27 cellular contexts compared by ENCODE assay signal in the genomic region with DNA sequence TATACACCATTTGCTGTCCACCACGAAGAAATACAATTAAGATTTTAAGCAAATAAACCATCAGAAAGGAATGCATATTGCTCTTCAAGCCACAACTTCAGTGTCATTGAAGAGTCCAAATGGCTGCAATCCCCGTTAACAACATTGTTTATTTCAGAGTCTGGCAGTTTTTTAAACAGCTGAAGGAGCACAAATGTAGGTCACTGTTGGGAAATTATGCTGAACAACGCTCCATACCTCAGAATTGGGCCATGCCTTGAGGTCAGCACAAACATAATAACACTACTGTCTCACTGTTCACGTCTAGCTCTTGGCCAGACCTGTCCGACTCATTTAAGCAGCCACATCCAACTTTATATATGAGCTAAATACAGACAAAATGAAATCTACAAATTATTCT.
DNase-seq lines count a peak whose midpoint lies in the region; ATAC-seq, FAIRE-seq and TF ChIP-seq lines count a peak whose summit lies in the region.
"Had no signal": no experiment of that assay in that cellular context is flagged by ENCODE, and none has a peak within 500 bp of the region (broad histone marks: within the 10 kb centered on the region; RNA-seq: fewer than 3 reads in every experiment).

No MANE protein-coding gene starts in this region.

- no peak for TF ChIP-seq POLR2A in gastroesophageal sphincter (IDR thresholded peaks at IDR 0.05)
- no peak for TF ChIP-seq POLR2A in vagina (IDR thresholded peaks at IDR 0.05)

- no peak overlapping the region for H3K27ac ChIP-seq in gastroesophageal sphincter
- H3K27ac ChIP-seq in kidney (ENCODE audit: low read depth in 2 of 2, low read length in 2 of 2): no peak overlapping the region
- no peak overlapping the region for H3K27ac ChIP-seq in vagina
- H3K27ac ChIP-seq: BLaER1 treated with 17β-estradiol and CSF1 and Interleukin-3, amounts not matched to agents 10 nM and 100 nM; GM23248 had no signal

- DNase-seq in left ventricle myocardium superior: no peak
- DNase-seq in cardiac septum (ENCODE audit: low spot score): no peak
- peak; percentile 1 to 8 for DNase-seq in cardiac fibroblast (ENCODE audit: low read depth in 2 of 2)
- DNase-seq in kidney: no peak
- no peak for DNase-seq in activated effector memory CD4-positive, alpha-beta T cell treated with anti-CD3 and anti-CD28 coated beads, Interleukin-2, amount 50 U/mL, for 16 hours
- no peak for DNase-seq in NCI-H748 treated with DMSO at 0.1 percent for 48 hours (lab: John Stamatoyannopoulos, UW)
- no peak for DNase-seq in vagina (ENCODE audit: extremely low spot score in 2 of 2)
- DNase-seq: CD4-positive, alpha-beta T cell; DMS53; GDM1; GM23248; HFFc6; IMR-90; KG1; NCI-H1048; NCI-H1417 treated with DMSO at 0.1 percent for 48 hours; NCI-H1694 treated with DMSO at 0.1 percent for 48 hours; NCI-H2081; NCI-H2227 treated with DMSO at 0.1 percent for 48 hours; NCI-H526 treated with DMSO at 0.1 percent for 48 hours; RPMI8226; SHP77 treated with DMSO at 0.1 percent for 48 hours had no signal

- ATAC-seq in left ventricle myocardium superior: peak; percentile 82
- peak; percentile 71 for ATAC-seq in gastroesophageal sphincter
- ATAC-seq: GM12878 had no signal

- H3K4me1 ChIP-seq in gastroesophageal sphincter: no peaks in the 10 kb centered on the region
- H3K4me1 ChIP-seq in kidney (ENCODE audit: control insufficient read depth in 1 of 2, insufficient read depth in 1 of 2, low read depth in 1 of 2, low read length in 2 of 2): no peaks in the 10 kb centered on the region
- no peaks in the 10 kb centered on the region for H3K4me1 ChIP-seq in vagina
- H3K4me1 ChIP-seq: BLaER1 treated with 17β-estradiol and CSF1 and Interleukin-3, amounts not matched to agents 10 nM and 100 nM; HAP-1 had no signal

- TF ChIP-seq CTCF in cardiac fibroblast (IDR thresholded peaks at IDR 0.05; ENCODE audit: low read depth, low read length): no peak
- TF ChIP-seq CTCF in gastroesophageal sphincter (IDR thresholded peaks at IDR 0.05): no peak
- TF ChIP-seq CTCF in kidney (IDR thresholded peaks at IDR 0.05; ENCODE audit: borderline replicate concordance, extremely low read depth, insufficient read depth): no peak
- no peak for TF ChIP-seq CTCF in vagina (IDR thresholded peaks at IDR 0.05)

- FAIRE-seq in kidney (lab: Jason Lieb, UNC): no peak
- FAIRE-seq: A204.1 had no signal

- WGBS in gastroesophageal sphincter (ENCODE audit: low coverage in 1 of 2), 2 donors: 6 to 14% methylated on average over 5 of the region's 5 CpGs

- H3K27me3 ChIP-seq in gastroesophageal sphincter (no peaks in the 10 kb centered on the region), vagina (no peaks in the 10 kb centered on the region)
- H3K27me3 ChIP-seq: BLaER1 treated with 17β-estradiol and CSF1 and Interleukin-3, amounts not matched to agents 10 nM and 100 nM had no signal

- H3K9me3 ChIP-seq in gastroesophageal sphincter (no peaks in the 10 kb centered on the region), kidney (ENCODE audit: control insufficient read depth in 1 of 2, low read length in 2 of 2) (no peaks in the 10 kb centered on the region), vagina (no peaks in the 10 kb centered on the region)
- H3K9me3 ChIP-seq: BLaER1 treated with 17β-estradiol and CSF1 and Interleukin-3, amounts not matched to agents 10 nM and 100 nM; HAP-1 had no signal

- H3K4me3 ChIP-seq in cardiac fibroblast (replicated peaks in 1 of 2; ENCODE audit: low read depth in 2 of 2, low read length in 2 of 2) (no peak overlapping the region), gastroesophageal sphincter (no peak overlapping the region), kidney (ENCODE audit: low read length in 2 of 2) (no peak overlapping the region), vagina (no peak overlapping the region)
- H3K4me3 ChIP-seq: BLaER1 treated with 17β-estradiol and CSF1 and Interleukin-3, amounts not matched to agents 10 nM and 100 nM; GM12878; GM23248; HAP-1 had no signal

- no peak overlapping the region for H3K9ac ChIP-seq in kidney (ENCODE audit: low read length in 2 of 2)
- H3K9ac ChIP-seq: BLaER1 treated with 17β-estradiol and CSF1 and Interleukin-3, amounts not matched to agents 10 nM and 100 nM; GM23248 had no signal

- intact Hi-C loops in left ventricle myocardium superior (cut with micrococcal nuclease): no loop called here
- intact Hi-C loops in cardiac septum (cut with DNase I): no loop called here
- intact Hi-C loops in kidney (cut with DNase I): no loop called here
- intact Hi-C loops in vagina (cut with DNase I): no loop called here

- no peaks in the 10 kb centered on the region for H3K36me3 ChIP-seq in gastroesophageal sphincter
- H3K36me3 ChIP-seq in kidney (ENCODE audit: control insufficient read depth in 1 of 2, insufficient read depth in 2 of 2, low read length in 2 of 2): no peaks in the 10 kb centered on the region
- no peaks in the 10 kb centered on the region for H3K36me3 ChIP-seq in vagina
- H3K36me3 ChIP-seq: BLaER1 treated with 17β-estradiol and CSF1 and Interleukin-3, amounts not matched to agents 10 nM and 100 nM; HAP-1 had no signal

- TF ChIP-seq EP300 in gastroesophageal sphincter (IDR thresholded peaks at IDR 0.05): no peak

Comparison
In these comparisons a context has a peak if more than half of its experiments do, and no peak if none do; other contexts are left out.
1. DNase-seq: peak in cardiac fibroblast (2 of 2); none in left ventricle myocardium superior (single experiment), cardiac septum (single experiment), kidney (single experiment), activated effector memory CD4-positive, alpha-beta T cell treated with anti-CD3 and anti-CD28 coated beads, Interleukin-2, amount 50 U/mL, for 16 hours (single experiment), NCI-H748 treated with DMSO at 0.1 percent for 48 hours (single experiment) and vagina (0 of 2).